Comparison of ENCODE assay signal across 14 cellular contexts in the genomic region with DNA sequence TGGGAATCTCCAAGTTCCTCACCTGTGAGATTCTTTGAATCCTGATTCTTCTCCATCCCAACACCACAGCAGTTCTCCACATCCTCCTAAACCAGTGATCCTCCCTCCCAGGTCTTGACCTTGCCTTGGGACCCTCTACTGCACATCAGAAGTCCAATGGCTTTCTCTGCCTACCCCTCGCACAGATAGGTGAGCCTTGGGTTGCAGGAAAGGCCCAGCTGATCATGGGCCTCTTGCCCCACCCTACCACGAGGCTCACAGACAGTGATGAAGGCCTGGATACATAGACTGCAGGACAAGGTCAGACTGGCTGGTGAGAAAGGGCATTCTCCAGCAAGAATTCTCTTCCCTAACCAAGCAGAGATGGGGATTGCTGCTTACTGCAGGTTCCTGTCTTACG. TPM values are rescaled to one million over a fixed set of nuclear protein-coding genes. Genes with fewer than 3 reads are reported as not detected.
DNase-seq lines count a peak whose midpoint lies in the region; ATAC-seq and TF ChIP-seq lines count a peak whose summit lies in the region.
"Had no signal": no experiment of that assay in that cellular context is flagged by ENCODE, and none has a peak within 500 bp of the region (broad histone marks: within the 10 kb centered on the region; RNA-seq: fewer than 3 reads in every experiment).

No MANE protein-coding gene starts in this region.

- DNase-seq in HFFc6 (no peak), caudate nucleus (lab: John Stamatoyannopoulos, UW) (peak in 2 of 61 donors; percentile 16 to 19), lower lobe of right lung (no peak), left colon (no peak)
- no peak for DNase-seq in stimulated activated naive B cell treated with anti-CD40 and anti-IgM and Interleukin-4, amounts not matched to agents 10 μg/mL and 1 μg/mL and 100 μg/mL, for 72 hours
- DNase-seq in activated naive CD4-positive, alpha-beta T cell (lab: John Stamatoyannopoulos, UW) = no peak
- DNase-seq in stimulated activated CD4-positive, alpha-beta T cell treated with anti-CD3 and anti-CD28 coated beads, Interleukin-2, amount 100 ng/mL, for 48 hours = no peak
- DNase-seq: activated CD8-positive, alpha-beta memory T cell treated with anti-CD3 and anti-CD28 coated beads for 24 hours; kidney glomerular epithelial cell; NCI-H2171 had no signal

- no peaks in the 10 kb centered on the region; the same call in 1 of the 2 replicates for H3K36me3 Mint-ChIP-seq in HFFc6 (ENCODE audit: low read depth)
- peaks cover 19 to 27% of the 10 kb centered on the region in 2 donors for H3K36me3 Mint-ChIP-seq in stimulated activated naive B cell treated with anti-CD40 and anti-IgM and Interleukin-4, amounts not matched to agents 10 μg/mL and 1 μg/mL and 100 μg/mL, for 72 hours

- no peaks in the 10 kb centered on the region for H3K9me3 ChIP-seq in lower lobe of right lung

- no peaks in the 10 kb centered on the region for H3K27me3 ChIP-seq in lower lobe of right lung (ENCODE audit: low read depth)

- no peak for TF ChIP-seq CTCF in HFFc6 (IDR thresholded peaks at IDR 0.05)
- no peak for TF ChIP-seq CTCF in lower lobe of right lung (IDR thresholded peaks at IDR 0.05)

- intact Hi-C loops in lower lobe of right lung (cut with DNase I) (no loop called here), left colon (cut with DNase I, micrococcal nuclease) (no loop called here)

- H3K4me1 ChIP-seq in lower lobe of right lung = peaks cover 36% of the 10 kb centered on the region

- no peaks in the 10 kb centered on the region for H3K36me3 ChIP-seq in lower lobe of right lung

- H3K4me1 Mint-ChIP-seq in HFFc6 (ENCODE audit: low read depth) = peaks cover 48% of the 10 kb centered on the region
- peaks cover 22 to 30% of the 10 kb centered on the region in 2 donors for H3K4me1 Mint-ChIP-seq in stimulated activated naive B cell treated with anti-CD40 and anti-IgM and Interleukin-4, amounts not matched to agents 10 μg/mL and 1 μg/mL and 100 μg/mL, for 72 hours

- H3K4me3 ChIP-seq in lower lobe of right lung = peak overlapping the region; percentile 49
- H3K4me3 ChIP-seq: K562 had no signal

- peaks cover 4% of the 10 kb centered on the region for H3K27me3 Mint-ChIP-seq in HFFc6 (ENCODE audit: insufficient read depth)
- peaks cover 8 to 17% of the 10 kb centered on the region in 2 donors for H3K27me3 Mint-ChIP-seq in stimulated activated naive B cell treated with anti-CD40 and anti-IgM and Interleukin-4, amounts not matched to agents 10 μg/mL and 1 μg/mL and 100 μg/mL, for 72 hours

- H3K9me3 Mint-ChIP-seq in HFFc6 = no peaks in the 10 kb centered on the region
- no peaks in the 10 kb centered on the region for H3K9me3 Mint-ChIP-seq in stimulated activated naive B cell treated with anti-CD40 and anti-IgM and Interleukin-4, amounts not matched to agents 10 μg/mL and 1 μg/mL and 100 μg/mL, for 72 hours
- H3K9me3 Mint-ChIP-seq: T-helper 2 cell treated with Interferon-gamma antibody and Interleukin-4, amounts not matched to agents 5 μg/mL and 100 μg/mL, for 36 hours had no signal

- H3K27ac ChIP-seq in caudate nucleus (ENCODE audit: low read depth, low read length) (peak overlapping the region; percentile 39), lower lobe of right lung (no peak overlapping the region)

- no peak for ATAC-seq in lower lobe of right lung
- no peak for ATAC-seq in stimulated activated naive B cell treated with anti-CD40 and anti-IgM and Interleukin-4, amounts not matched to agents 10 μg/mL and 1 μg/mL and 100 μg/mL, for 72 hours (replicated peaks)
- no peak for ATAC-seq in left colon
- ATAC-seq in GM18867 (IDR thresholded peaks at IDR 0.05; ENCODE audit: unreplicated experiment) = no peak
- ATAC-seq: K562 had no signal

- peak overlapping the region; percentile 87 for H3K4me3 Mint-ChIP-seq in HFFc6
- H3K4me3 Mint-ChIP-seq in stimulated activated naive B cell treated with anti-CD40 and anti-IgM and Interleukin-4, amounts not matched to agents 10 μg/mL and 1 μg/mL and 100 μg/mL, for 72 hours = peak overlapping the region; percentile 87 to 89
- H3K4me3 Mint-ChIP-seq: T-helper 2 cell treated with Interferon-gamma antibody and Interleukin-4, amounts not matched to agents 5 μg/mL and 100 μg/mL, for 36 hours had no signal

- no peak overlapping the region for H3K27ac Mint-ChIP-seq in HFFc6
- no peak overlapping the region for H3K27ac Mint-ChIP-seq in stimulated activated naive B cell treated with anti-CD40 and anti-IgM and Interleukin-4, amounts not matched to agents 10 μg/mL and 1 μg/mL and 100 μg/mL, for 72 hours
- H3K27ac Mint-ChIP-seq: T-helper 2 cell treated with Interferon-gamma antibody and Interleukin-4, amounts not matched to agents 5 μg/mL and 100 μg/mL, for 36 hours had no signal

RNA-seq across cellular contexts. Expression of a gene that starts 0.8 kb away (rescaled TPM):
- total RNA-seq in HFFc6 (2021; fragmentation: NEBNext Ultra II Directional; extraction: Animal tissue kit (Norgen Biotek cat#: 25700)) = 1 to 10 TPM; 1.4 to 3.3 (median 2.2) TPM
- 24.5 TPM for total RNA-seq in lower lobe of right lung
- 1 to 10 TPM; 1.9 to 4.8 TPM for total RNA-seq in left colon
- total RNA-seq: K562, OCI-LY7 had no signal

RNA-seq across cellular contexts. Expression of a gene that starts 41.0 kb away (rescaled TPM):
- 100 to 1,000 TPM; 184 to 276 (median 207) TPM for total RNA-seq in HFFc6 (2021; fragmentation: NEBNext Ultra II Directional; extraction: Animal tissue kit (Norgen Biotek cat#: 25700))
- total RNA-seq in lower lobe of right lung (32.3 TPM), left colon (100 to 1,000 TPM; 274 to 381 TPM)
